ENCODE assay signal across 17 cellular contexts in genomic region chr17:7807206-7807605, GRCh38.
"Had no signal": no experiment of that assay in that cellular context is flagged by ENCODE, and none has a peak within 500 bp of the region (broad histone marks: within the 10 kb centered on the region; RNA-seq: fewer than 3 reads in every experiment).

No MANE protein-coding gene starts in this region.

- H3K4me3 ChIP-seq: esophagus muscularis mucosa, gastrocnemius medialis, heart right ventricle, left lung, lung, right atrium auricular region had no signal

- ATAC-seq: gastrocnemius medialis, heart right ventricle, left lung had no signal

- FAIRE-seq: islet of Langerhans, small intestine, urothelium cell line had no signal

- H3K36me3 ChIP-seq: esophagus muscularis mucosa, gastrocnemius medialis, heart right ventricle, left lung, right atrium auricular region had no signal

- H3K4me1 ChIP-seq: esophagus muscularis mucosa, gastrocnemius medialis, left lung, right atrium auricular region had no signal

- H3K9me3 ChIP-seq: esophagus muscularis mucosa, gastrocnemius medialis, heart right ventricle, left lung, right atrium auricular region had no signal

- DNase-seq: effector memory CD4-positive, alpha-beta T cell; gastrocnemius medialis; heart right ventricle; hypothalamus; left lung; mesenchymal stem cell; midbrain; small intestine; stimulated activated CD4-positive, alpha-beta T cell treated with anti-CD3 and anti-CD28 coated beads, Interleukin-2, amount 100 ng/mL, for 48 hours; stimulated activated naive CD4-positive, alpha-beta T cell treated with Interleukin-2 at 50 U/mL for 16 hours; trophoblast cell had no signal

- H3K27ac ChIP-seq: epithelial cell of prostate, esophagus muscularis mucosa, gastrocnemius medialis, heart right ventricle, left lung, right atrium auricular region had no signal
